8 cellular contexts compared by ENCODE assay signal in the genomic region with DNA sequence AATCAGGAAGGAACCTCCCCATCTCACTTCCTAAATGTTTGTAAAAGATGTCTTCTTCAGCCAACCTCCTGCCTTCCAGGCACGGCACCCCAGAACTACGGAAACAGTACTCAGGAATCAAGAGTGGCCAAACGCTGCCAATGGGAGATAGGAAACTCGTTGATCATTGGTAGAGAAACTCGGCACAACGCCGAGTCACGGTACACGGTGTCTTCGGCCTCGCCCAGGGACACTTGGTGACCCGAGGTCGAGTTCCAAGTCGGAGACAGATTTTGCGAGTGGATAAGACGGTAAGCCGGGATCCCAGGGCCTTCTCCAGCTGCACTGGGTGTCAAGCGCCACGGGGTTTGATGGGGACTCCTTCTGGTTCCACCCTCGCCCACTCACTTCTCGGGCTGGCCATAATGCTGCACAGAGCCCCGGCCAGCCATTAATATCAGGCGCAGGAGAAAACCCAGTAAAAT. TPM values are rescaled to one million over a fixed set of nuclear protein-coding genes. Genes with fewer than 3 reads are reported as not detected.
DNase-seq lines count a peak whose midpoint lies in the region; ATAC-seq and TF ChIP-seq lines count a peak whose summit lies in the region.

No MANE protein-coding gene starts in this region.

- ATAC-seq in GM21825 (IDR thresholded peaks at IDR 0.05; ENCODE audit: unreplicated experiment) = peak; percentile 15

- TF ChIP-seq POLR2A in lower leg skin (IDR thresholded peaks at IDR 0.05) = no peak

- 0 to 1% methylated on average over 23 of the region's 23 CpGs for WGBS in lower leg skin, 2 donors

- peak overlapping the region; percentile 10; the same call in 1 of the 2 replicates for H3K27ac ChIP-seq in SK-N-MC
- H3K27ac ChIP-seq in duodenal mucosa (ENCODE audit: low read depth, low read length) = peak overlapping the region; percentile 86
- H3K27ac ChIP-seq in subcutaneous abdominal adipose tissue (ENCODE audit: low read depth, low read length) = peak overlapping the region; percentile 81

- no peaks in the 10 kb centered on the region for H3K9me3 ChIP-seq in SK-N-MC (ENCODE audit: low read depth, low read length)
- no peaks in the 10 kb centered on the region for H3K9me3 ChIP-seq in duodenal mucosa (ENCODE audit: control insufficient read depth in 1 of 2, low read length in 2 of 2)
- H3K9me3 ChIP-seq in subcutaneous abdominal adipose tissue (ENCODE audit: control insufficient read depth in 5 of 5, low read length in 5 of 5) = no peaks in the 10 kb centered on the region

- DNase-seq in NCI-H510A treated with DMSO at 0.1 percent for 48 hours (lab: John Stamatoyannopoulos, UW) = peak; percentile 27
- DNase-seq in NCI-H510A (lab: John Stamatoyannopoulos, UW) = no peak
- peak; percentile 19 for DNase-seq in HuH-7.5 (ENCODE audit: low spot score)
- no peak for DNase-seq in SK-N-MC (ENCODE audit: low read depth, low spot score)
- DNase-seq in lower leg skin (ENCODE audit: low spot score in 2 of 2) = peak; percentile 36 to 86

- TF ChIP-seq CTCF in lower leg skin (IDR thresholded peaks at IDR 0.05) = no peak

- H3K27me3 ChIP-seq in duodenal mucosa (ENCODE audit: control insufficient read depth in 1 of 2, insufficient read depth in 2 of 2, low read length in 2 of 2) (no peaks in the 10 kb centered on the region), subcutaneous abdominal adipose tissue (ENCODE audit: control insufficient read depth in 5 of 5, insufficient read depth in 4 of 5, low read length in 5 of 5) (no peaks in the 10 kb centered on the region)

- peak overlapping the region; percentile 83 for H3K4me3 ChIP-seq in SK-N-MC
- H3K4me3 ChIP-seq in duodenal mucosa (ENCODE audit: low read depth in 1 of 2, low read length in 2 of 2) = peak overlapping the region; percentile 95 to 96
- peak overlapping the region; percentile 58 for H3K4me3 ChIP-seq in lower leg skin (ENCODE audit: low read depth, poor library complexity, severe bottlenecking)
- peak overlapping the region; percentile 90 to 99 (median 99) for H3K4me3 ChIP-seq in subcutaneous abdominal adipose tissue (ENCODE audit: low read depth in 1 of 5, low read length in 5 of 5)

- H3K36me3 ChIP-seq in SK-N-MC (ENCODE audit: insufficient read depth, low read length) = 0 out of 2 replicates have a peak, but pooled peaks cover 5% of the 10 kb centered on the region
- H3K36me3 ChIP-seq in duodenal mucosa (ENCODE audit: control insufficient read depth in 1 of 2, insufficient read depth in 2 of 2, low read length in 2 of 2) = no peaks in the 10 kb centered on the region
- no peaks in the 10 kb centered on the region for H3K36me3 ChIP-seq in subcutaneous abdominal adipose tissue (ENCODE audit: control insufficient read depth in 5 of 5, insufficient read depth in 5 of 5, low read length in 5 of 5)

- H3K9ac ChIP-seq in SK-N-MC (ENCODE audit: insufficient read length) = peak overlapping the region; percentile 83
- peak overlapping the region; percentile 71 to 79 for H3K9ac ChIP-seq in duodenal mucosa (ENCODE audit: low read depth in 1 of 2, low read length in 2 of 2)
- H3K9ac ChIP-seq in subcutaneous abdominal adipose tissue (ENCODE audit: low read length in 5 of 5) = peak overlapping the region; percentile 80 to 90 (median 85)

- intact Hi-C loops in lower leg skin (cut with DNase I; ENCODE audit: low total_unique reads) = no loop called here

- peaks cover 7 to 16% of the 10 kb centered on the region in 2 donors for H3K4me1 ChIP-seq in duodenal mucosa (ENCODE audit: control insufficient read depth in 1 of 2, insufficient read depth in 2 of 2, low read length in 2 of 2)
- peaks cover 0 to 19% (median 15%) of the 10 kb centered on the region in 5 donors for H3K4me1 ChIP-seq in subcutaneous abdominal adipose tissue (ENCODE audit: control insufficient read depth in 5 of 5, insufficient read depth in 5 of 5, low read length in 5 of 5)

RNA-seq across cellular contexts. Expression of a gene that starts 0.3 kb away (rescaled TPM):
- total RNA-seq in lower leg skin = 1 to 10 TPM; 1.6 to 3.4 (median 2.5) TPM

RNA-seq across cellular contexts. Expression of a gene that starts 0.4 kb away (rescaled TPM):
- total RNA-seq in lower leg skin = 1 to 10 TPM; 1.7 to 7.2 (median 5.4) TPM

Comparison
In these comparisons a context has a peak if more than half of its experiments do, and no peak if none do; other contexts are left out.
1. DNase-seq: peak in NCI-H510A treated with DMSO at 0.1 percent for 48 hours (single experiment), HuH-7.5 (single experiment) and lower leg skin (2 of 2); none in NCI-H510A (single experiment) and SK-N-MC (single experiment).
2. H3K27ac ChIP-seq: peak in every context shown above with its lines; median percentile 86 in duodenal mucosa; 81 in subcutaneous abdominal adipose tissue; 10 in SK-N-MC.
3. Peak in every context shown above with its lines, with median percentiles within 50 percentile points of each other: H3K4me3 ChIP-seq and H3K9ac ChIP-seq.